Comparison of ENCODE assay signal across 1 cellular context in genomic region chr16:87569601-87570559, GRCh38.
TF ChIP-seq lines count a peak whose summit lies in the region.

No MANE protein-coding gene starts in this region.

TF ChIP-seq in HEK293, 187 proteins besides CTCF, POLR2A, EP300 and RAD21 (continued from another document):
- TF ChIP-seq ZNF518A (tag by site-specific recombination; conservative IDR thresholded peaks at IDR 0.05; ENCODE audit: low read depth) (no peak), ZNF580 (tag by site-specific recombination; IDR thresholded peaks at IDR 0.05) (peak; percentile 40; the same call in 1 of the 2 replicates), RBAK (tag by site-specific recombination; IDR thresholded peaks at IDR 0.05) (no peak), MZF1 (tag by site-specific recombination; IDR thresholded peaks at IDR 0.05; ENCODE audit: borderline replicate concordance) (no peak), GLIS2 (tag by site-specific recombination; IDR thresholded peaks at IDR 0.05) (no peak), ZNF146 (tag by site-specific recombination; IDR thresholded peaks at IDR 0.05) (peak; percentile 87), WT1 (tag by site-specific recombination; IDR thresholded peaks at IDR 0.05) (no peak), TSHZ1 (tag by site-specific recombination; IDR thresholded peaks at IDR 0.05; ENCODE audit: borderline replicate concordance) (no peak), ZEB2 (tag by site-specific recombination; IDR thresholded peaks at IDR 0.05) (no peak)
- TF ChIP-seq, protein P1, sequence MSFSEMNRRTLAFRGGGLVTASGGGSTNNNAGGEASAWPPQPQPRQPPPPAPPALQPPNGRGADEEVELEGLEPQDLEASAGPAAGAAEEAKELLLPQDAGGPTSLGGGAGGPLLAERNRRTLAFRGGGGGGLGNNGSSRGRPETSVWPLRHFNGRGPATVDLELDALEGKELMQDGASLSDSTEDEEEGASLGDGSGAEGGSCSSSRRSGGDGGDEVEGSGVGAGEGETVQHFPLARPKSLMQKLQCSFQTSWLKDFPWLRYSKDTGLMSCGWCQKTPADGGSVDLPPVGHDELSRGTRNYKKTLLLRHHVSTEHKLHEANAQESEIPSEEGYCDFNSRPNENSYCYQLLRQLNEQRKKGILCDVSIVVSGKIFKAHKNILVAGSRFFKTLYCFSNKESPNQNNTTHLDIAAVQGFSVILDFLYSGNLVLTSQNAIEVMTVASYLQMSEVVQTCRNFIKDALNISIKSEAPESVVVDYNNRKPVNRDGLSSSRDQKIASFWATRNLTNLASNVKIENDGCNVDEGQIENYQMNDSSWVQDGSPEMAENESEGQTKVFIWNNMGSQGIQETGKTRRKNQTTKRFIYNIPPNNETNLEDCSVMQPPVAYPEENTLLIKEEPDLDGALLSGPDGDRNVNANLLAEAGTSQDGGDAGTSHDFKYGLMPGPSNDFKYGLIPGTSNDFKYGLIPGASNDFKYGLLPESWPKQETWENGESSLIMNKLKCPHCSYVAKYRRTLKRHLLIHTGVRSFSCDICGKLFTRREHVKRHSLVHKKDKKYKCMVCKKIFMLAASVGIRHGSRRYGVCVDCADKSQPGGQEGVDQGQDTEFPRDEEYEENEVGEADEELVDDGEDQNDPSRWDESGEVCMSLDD (tag by site-specific recombination; IDR thresholded peaks at IDR 0.05) = no peak
